In the genomic region with DNA sequence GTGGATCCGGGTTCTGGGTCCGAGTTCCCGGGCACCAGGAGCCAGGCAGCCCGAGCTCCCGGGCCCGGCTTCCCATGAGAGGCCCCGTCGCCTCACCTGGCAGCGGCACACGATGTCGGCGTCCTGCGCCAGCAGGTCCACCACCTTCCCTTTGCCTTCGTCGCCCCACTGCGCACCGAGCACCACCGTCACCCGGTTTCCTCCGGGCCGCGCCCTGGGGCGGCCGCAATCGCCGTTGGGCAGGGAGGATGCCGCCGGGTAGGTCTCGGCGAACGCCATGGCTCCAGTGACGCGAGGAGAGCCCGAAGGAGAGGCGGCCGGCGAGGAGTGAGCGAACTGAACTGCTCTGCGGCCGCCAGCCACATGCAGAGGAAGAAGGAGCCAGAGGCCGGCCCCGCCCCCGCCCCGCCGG, we compare ENCODE assay signal across 8 cellular contexts. TPM values are rescaled to one million over a fixed set of nuclear protein-coding genes. Genes with fewer than 3 reads are reported as not detected.
DNase-seq lines count a peak whose midpoint lies in the region; ATAC-seq and TF ChIP-seq lines count a peak whose summit lies in the region.

A gene (minus strand): TSS at position 371 of the 412 bp plus-strand sequence. CDS start 92 bp downstream, at position 279.

- H3K4me3 ChIP-seq in KMS-11 (IDR thresholded peaks at IDR 0.05; ENCODE audit: insufficient read depth, low read depth, low read length) (peak within 1 kb of the TSS; percentile 95), colonic mucosa (peak within 1 kb of the TSS; percentile 80)

- H3K9ac ChIP-seq in ES-I3 (ENCODE audit: low read depth, low read length) (peak within 1 kb of the TSS; percentile 98), KMS-11 (peak within 1 kb of the TSS; percentile 86), colonic mucosa (ENCODE audit: low read depth in 2 of 2, low read length in 2 of 2) (peak within 1 kb of the TSS; percentile 95 to 98)

- no peak for ATAC-seq in GM18909 (IDR thresholded peaks at IDR 0.05; ENCODE audit: poor library complexity, unreplicated experiment)

- H3K9me3 ChIP-seq in ES-I3 (ENCODE audit: control insufficient read depth, insufficient read depth, low read length) = no peaks in the 10 kb centered on the region
- H3K9me3 ChIP-seq in colonic mucosa = no peaks in the 10 kb centered on the region

- DNase-seq in colonic mucosa (no peak), myocyte (ENCODE audit: low read depth) (no peak), D341Med (ENCODE audit: low spot score) (no peak), AG20443 (ENCODE audit: low spot score) (no peak), NCI-H82 treated with DMSO at 0.1 percent for 48 hours (lab: John Stamatoyannopoulos, UW; ENCODE audit: unreplicated experiment) (no peak)

- 0 out of 2 replicates have a peak, but pooled peaks have one; percentile 4 for TF ChIP-seq CTCF in KMS-11 (conservative IDR thresholded peaks at IDR 0.05; ENCODE audit: low read depth, low read length)
- TF ChIP-seq CTCF in colonic mucosa (IDR thresholded peaks at IDR 0.05) = no peak

- intact Hi-C loops in colonic mucosa (cut with DNase I) = loop anchor here (5.0 kb wide), 1 partner anchor 201 kb away; a partner anchor contains a TSS

- H3K27ac ChIP-seq in KMS-11 (peak within 1 kb of the TSS; percentile 86), colonic mucosa (peak within 1 kb of the TSS; percentile 93)

- H3K4me1 ChIP-seq in ES-I3 (ENCODE audit: insufficient read depth, low read length) = peaks cover 36% of the 10 kb centered on the region
- peaks cover 41% of the 10 kb centered on the region for H3K4me1 ChIP-seq in KMS-11 (ENCODE audit: low read depth, poor library complexity, severe bottlenecking)
- peaks cover 17% of the 10 kb centered on the region for H3K4me1 ChIP-seq in colonic mucosa

- H3K79me2 ChIP-seq in KMS-11 (ENCODE audit: insufficient read depth, low read depth) = peaks cover 50% of the 10 kb centered on the region

- peak within 1 kb of the TSS; percentile 76 for H3K4me2 ChIP-seq in KMS-11

- H3K36me3 ChIP-seq in ES-I3 (ENCODE audit: insufficient read depth, low read length) = no peaks in the 10 kb centered on the region
- H3K36me3 ChIP-seq in KMS-11 (ENCODE audit: insufficient read depth) = peaks cover 5% of the 10 kb centered on the region; the same call in 1 of the 2 replicates
- no peaks in the 10 kb centered on the region for H3K36me3 ChIP-seq in colonic mucosa

- H4K20me1 ChIP-seq in KMS-11 (ENCODE audit: insufficient read depth) = peaks cover 4% of the 10 kb centered on the region; the same call in 1 of the 2 replicates

- H2AFZ ChIP-seq in KMS-11 (ENCODE audit: low read depth) = peak within 1 kb of the TSS; percentile 81

- H3K27me3 ChIP-seq in KMS-11 (ENCODE audit: insufficient read depth, low read depth) = no peaks in the 10 kb centered on the region
- H3K27me3 ChIP-seq in colonic mucosa = no peaks in the 10 kb centered on the region

RNA-seq across cellular contexts. Expression of the gene that starts here (rescaled TPM):
- total RNA-seq in colonic mucosa = 10 to 100 TPM; 40.8 to 48.6 TPM
- total RNA-seq in myocyte = 16.6 and 22.7 TPM in 2 replicates
- 16.7 TPM for polyA plus RNA-seq in myocyte (2012)
